8 cellular contexts compared by ENCODE assay signal in the genomic region with DNA sequence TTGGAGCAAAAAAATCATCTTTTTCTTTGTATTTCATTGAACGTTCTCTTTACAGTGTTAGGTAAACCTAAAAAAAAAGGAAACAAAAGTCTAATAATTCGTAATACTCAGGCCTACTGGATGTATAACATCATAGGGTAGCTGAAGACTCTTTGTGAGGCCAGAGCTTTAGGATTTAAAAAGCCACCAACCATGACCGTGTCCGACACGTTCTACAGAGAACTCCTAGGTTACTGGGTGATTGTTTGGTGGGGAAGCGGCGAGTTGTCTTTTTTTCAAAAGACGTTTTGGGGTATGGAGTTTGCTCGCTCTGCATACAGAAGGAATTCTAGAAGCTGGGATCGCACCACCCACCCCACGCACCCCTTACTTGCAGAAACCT. TPM values are rescaled to one million over a fixed set of nuclear protein-coding genes. Genes with fewer than 3 reads are reported as not detected.
DNase-seq lines count a peak whose midpoint lies in the region; ATAC-seq, FAIRE-seq and TF ChIP-seq lines count a peak whose summit lies in the region.

No MANE protein-coding gene starts in this region.

- under 1% methylated on average over 11 of the region's 11 CpGs for WGBS in GM12878 (ENCODE audit: insufficient coverage, insufficient replicate concordance, low lambda C conversion rate, missing lambda C conversion rate)

- TF ChIP-seq RAD21 in GM12878 (IDR thresholded peaks at IDR 0.05; ENCODE audit: insufficient read depth, low read depth, low read length), result no peak

- H3K4me3 ChIP-seq in MG63 (peak overlapping the region; percentile 91), GM12878 (peak overlapping the region; percentile 86)

- CTCF ChIA-PET in GM12878 (lab: Yijun Ruan, JAX), result interaction anchor here (0.6 to 1.2 kb wide), 5 partner anchors 11 to 226 kb away, joined by 3 to 5 read pairs (median 3); a partner anchor contains a TSS

- POLR2A ChIA-PET in GM12878 (lab: Charles Lee), result interaction anchor here (1.0 to 2.4 kb wide), 3 partner anchors 37 to 124 kb away, joined by 3 to 14 read pairs (median 3); a partner anchor contains a TSS

- H3K36me3 ChIP-seq in ES-I3 (ENCODE audit: insufficient read depth, low read length) (peaks cover 5% of the 10 kb centered on the region), MG63 (peaks cover 38% of the 10 kb centered on the region), GM12878 (ENCODE audit: control insufficient read depth in 2 of 2, insufficient read depth in 2 of 2, low read length in 1 of 2) (no peaks in the 10 kb centered on the region; a peak in 1 of 4 replicates)

- H3K9ac ChIP-seq in ES-I3 (ENCODE audit: low read depth, low read length) (peak overlapping the region; percentile 85), GM12878 (ENCODE audit: control insufficient read depth, insufficient read depth, low read length) (peak overlapping the region; percentile 63)

- no peak for DNase-seq in MG63
- DNase-seq in GM12878 (ENCODE audit: low read depth, low spot score), result no peak
- DNase-seq in left colon, result no peak
- DNase-seq in A172 (ENCODE audit: low spot score), result no peak
- DNase-seq in GM13977 (ENCODE audit: low spot score), result no peak
- DNase-seq in retina, result no peak

- H2AFZ ChIP-seq in GM12878 (ENCODE audit: control insufficient read depth, low read depth, low read length), result peak overlapping the region; percentile 53

- FAIRE-seq in GM12878 (lab: Jason Lieb, UNC), result no peak

- RAD21 ChIA-PET in GM12878 (lab: Charles Lee; ENCODE audit: unreplicated experiment), result interaction anchor here (0.8 to 1.9 kb wide), 8 partner anchors 9 to 307 kb away, joined by 3 to 8 read pairs (median 4); a partner anchor contains a TSS

- no peak for TF ChIP-seq POLR2A in GM12878 (IDR thresholded peaks at IDR 0.05; ENCODE audit: low read depth, low read length)

- peaks cover 40% of the 10 kb centered on the region for H3K79me2 ChIP-seq in GM12878 (ENCODE audit: control insufficient read depth, insufficient read depth, low read length)

- ATAC-seq in GM12878 (peak; percentile 6), left colon (peak; percentile 10)

- in situ Hi-C loops in GM12878 (cut with MboI), result no loop called here
- in situ Hi-C loops in GM13977 (cut with MboI; ENCODE audit: low pct_unique_long_range_greater_than_20kb, low sequenced_read_pairs, unreplicated experiment), result no loop called here

- H3K9me3 ChIP-seq in ES-I3 (ENCODE audit: control insufficient read depth, insufficient read depth, low read length) (no peaks in the 10 kb centered on the region), MG63 (no peaks in the 10 kb centered on the region), GM12878 (replicated peaks; ENCODE audit: control insufficient read depth, insufficient read depth, low read length) (no peaks in the 10 kb centered on the region)

- peaks cover 6% of the 10 kb centered on the region; the same call in 1 of the 2 replicates for H3K4me1 ChIP-seq in ES-I3 (ENCODE audit: insufficient read depth, low read length)
- no peaks in the 10 kb centered on the region; the same call in 1 of the 2 replicates for H3K4me1 ChIP-seq in GM12878 (ENCODE audit: control insufficient read depth, insufficient read depth, low read length)

- TF ChIP-seq CTCF in GM12878 (IDR thresholded peaks at IDR 0.05 in 2 of 3, conservative IDR thresholded peaks at IDR 0.05 in 1 of 3; ENCODE audit: control insufficient read depth in 2 of 3, extremely low read depth in 1 of 3, insufficient read depth in 1 of 3, low read depth in 3 of 3, low read length in 3 of 3), result no peak
- no peak for TF ChIP-seq CTCF in GM13977 (IDR thresholded peaks at IDR 0.05; ENCODE audit: extremely low read depth, insufficient read depth, missing control alignments)

- TF ChIP-seq EP300 in GM12878 (IDR thresholded peaks at IDR 0.05; ENCODE audit: borderline replicate concordance in 1 of 2, control insufficient read depth in 1 of 2, low read depth in 2 of 2, low read length in 2 of 2), result no peak

- H4K20me1 ChIP-seq in GM12878 (ENCODE audit: control insufficient read depth, insufficient read depth), result no peaks in the 10 kb centered on the region; the same call in 1 of the 2 replicates

- H3K27me3 ChIP-seq in MG63, result no peaks in the 10 kb centered on the region
- no peaks in the 10 kb centered on the region for H3K27me3 ChIP-seq in GM12878 (replicated peaks in 1 of 2; ENCODE audit: control insufficient read depth in 2 of 2, insufficient read depth in 2 of 2, low read length in 1 of 2)

- SMC1A ChIA-PET in GM12878 (lab: Charles Lee; ENCODE audit: uncharacterized antibody, unreplicated experiment), result interaction anchor here (0.8 to 3.9 kb wide), 11 partner anchors 9 to 158 kb away, joined by 3 to 18 read pairs (median 3); no protein-coding TSS in a partner anchor

- H3K27ac ChIP-seq in GM12878 (ENCODE audit: control insufficient read depth, insufficient read depth) (peak overlapping the region; percentile 91), temporal lobe (ENCODE audit: low read depth, low read length) (peak overlapping the region; percentile 98)

- H3K4me2 ChIP-seq in GM12878 (ENCODE audit: control insufficient read depth, insufficient read depth), result peak overlapping the region; percentile 65

- no TSS peak for BruUV-seq in GM12878 (replicated peaks; lab: Mats Ljungman, UMichigan)

- intact Hi-C loops in GM12878 (cut with micrococcal nuclease; ENCODE audit: unreplicated experiment), result loop anchor here (1.0 to 10.0 kb wide), 4 partner anchors 50 to 666 kb away; a partner anchor contains a TSS
- intact Hi-C loops in left colon (cut with DNase I, micrococcal nuclease), result loop anchor here in 1 of 2 donors (5.0 kb wide), 1 partner anchor 56 kb away; a partner anchor contains a TSS

TF ChIP-seq in GM12878, 131 proteins besides CTCF, POLR2A, EP300 and RAD21:
- TF ChIP-seq PAX5 (IDR thresholded peaks at IDR 0.05; ENCODE audit: borderline replicate concordance, low read depth, low read length) (peak; percentile 67; the same call in 1 of the 2 replicates), HDGF (IDR thresholded peaks at IDR 0.05) (no peak)

RNA-seq across cellular contexts. Expression of a gene that starts 0.6 kb away (rescaled TPM):
- 199 and 235 TPM in 2 replicates for total RNA-seq in MG63 (2014; rRNA removed; shearing (Covaris generic); ENCODE audit: low replicate concordance)
- 231 and 249 TPM in 2 replicates for total RNA-seq in GM12878 (2013; cell fraction: nucleolus; rRNA removed)
- total RNA-seq in GM12878 (2014; rRNA removed) (187 and 189 TPM in 2 replicates), GM12878 (2014; rRNA removed; fragmentation: Illumina TruSeq; extraction: Trizol) (205 and 207 TPM in 2 replicates), GM12878 (2021) (224 and 228 TPM in 2 replicates), left colon (100 to 1,000 TPM; 150 to 166 TPM), temporal lobe (249 TPM)
- polyA plus RNA-seq in GM12878 (2011; ENCODE audit: low read depth), result 68.7 TPM
- polyA plus RNA-seq in GM12878 (2011; rRNA removed) (199 and 225 TPM in 2 replicates), GM12878 (2014; fragmentation: Illumina TruSeq; extraction: Trizol) (222 and 255 TPM in 2 replicates), GM12878 (2014; fragmentation: Nextera tagmentation; extraction: Ambion mirVana) (10 to 100 TPM; 50.4 to 51.8 TPM), GM12878 (2014; rRNA removed) (174 and 210 TPM in 2 replicates), GM12878 (2016; fragmentation: Nextera tagmentation; extraction: Ambion mirVana) (100 to 1,000 TPM; 184 to 195 TPM)
- polyA plus RNA-seq in GM12878 (2011; cell fraction: cytosol; rRNA removed), result 185 and 199 TPM in 2 replicates
- 116 and 139 TPM in 2 replicates for polyA plus RNA-seq in GM12878 (2011; cell fraction: nucleus; rRNA removed)
- 87.9 and 112 TPM in 2 replicates for polyA plus RNA-seq in GM12878 (2012)
- polyA minus RNA-seq in GM12878 (2011; rRNA and poly(A)+ RNA removed), result 351 and 411 TPM in 2 replicates
- polyA minus RNA-seq in GM12878 (2011; cell fraction: cytosol; rRNA and poly(A)+ RNA removed), result 105 and 131 TPM in 2 replicates
- 78.6 and 134 TPM in 2 replicates for polyA minus RNA-seq in GM12878 (2011; cell fraction: nucleus; rRNA and poly(A)+ RNA removed)
- 232 and 292 TPM in 2 replicates for total RNA-seq in A172 (2014; rRNA removed; shearing (Covaris generic))

RNA-seq across cellular contexts. Expression of a gene that starts 54.5 kb away (rescaled TPM):
- total RNA-seq in MG63 (2014; rRNA removed; shearing (Covaris generic); ENCODE audit: low replicate concordance), result 52.1 and 96.3 TPM in 2 replicates
- total RNA-seq in GM12878 (2013; cell fraction: nucleolus; rRNA removed), result 84.6 and 91.9 TPM in 2 replicates
- total RNA-seq in GM12878 (2014; rRNA removed), result 45.2 and 52.2 TPM in 2 replicates
- 57.3 and 59.3 TPM in 2 replicates for total RNA-seq in GM12878 (2014; rRNA removed; fragmentation: Illumina TruSeq; extraction: Trizol)
- total RNA-seq in GM12878 (2021), result 92.3 and 93.8 TPM in 2 replicates
- polyA plus RNA-seq in GM12878 (2011; ENCODE audit: low read depth), result 39.1 TPM
- 66.9 and 82.8 TPM in 2 replicates for polyA plus RNA-seq in GM12878 (2011; rRNA removed)
- 78.5 and 82.7 TPM in 2 replicates for polyA plus RNA-seq in GM12878 (2011; cell fraction: cytosol; rRNA removed)
- polyA plus RNA-seq in GM12878 (2011; cell fraction: nucleus; rRNA removed), result 90.3 and 97.2 TPM in 2 replicates
- 46.2 and 56.8 TPM in 2 replicates for polyA plus RNA-seq in GM12878 (2012)
- 72.0 and 73.0 TPM in 2 replicates for polyA plus RNA-seq in GM12878 (2014; fragmentation: Illumina TruSeq; extraction: Trizol)
- polyA plus RNA-seq in GM12878 (2014; fragmentation: Nextera tagmentation; extraction: Ambion mirVana), result 10 to 100 TPM; 45.1 to 72.5 TPM
- polyA plus RNA-seq in GM12878 (2014; rRNA removed), result 59.2 and 63.0 TPM in 2 replicates
- polyA plus RNA-seq in GM12878 (2016; fragmentation: Nextera tagmentation; extraction: Ambion mirVana), result 10 to 100 TPM; 92.5 to 95.5 TPM
- polyA minus RNA-seq in GM12878 (2011; rRNA and poly(A)+ RNA removed), result 101 and 114 TPM in 2 replicates
- polyA minus RNA-seq in GM12878 (2011; cell fraction: cytosol; rRNA and poly(A)+ RNA removed), result 44.4 and 58.6 TPM in 2 replicates
- 44.4 and 74.2 TPM in 2 replicates for polyA minus RNA-seq in GM12878 (2011; cell fraction: nucleus; rRNA and poly(A)+ RNA removed)
- 10 to 100 TPM; 22.5 to 30.6 TPM for total RNA-seq in left colon
- 15.7 TPM for total RNA-seq in temporal lobe
- total RNA-seq in A172 (2014; rRNA removed; shearing (Covaris generic)), result 32.6 and 34.3 TPM in 2 replicates
